In genomic region chr4:22616516-22616915, GRCh38 we compare ENCODE assay signal across 21 cellular contexts.
DNase-seq lines count a peak whose midpoint lies in the region; FAIRE-seq and TF ChIP-seq lines count a peak whose summit lies in the region.
"Had no signal": no experiment of that assay in that cellular context is flagged by ENCODE, and none has a peak within 500 bp of the region (broad histone marks: within the 10 kb centered on the region; RNA-seq: fewer than 3 reads in every experiment).

No MANE protein-coding gene starts in this region.

- H3K36me3 ChIP-seq in HAP-1 (replicated peaks) (no peaks in the 10 kb centered on the region), H1 (ENCODE audit: control insufficient read depth in 2 of 4, insufficient read depth in 4 of 4, low read length in 3 of 4) (no peaks in the 10 kb centered on the region), SJCRH30 (no peaks in the 10 kb centered on the region)
- H3K36me3 ChIP-seq: BE2C, BLaER1 had no signal

- POLR2A ChIA-PET in H1 (lab: Charles Lee; ENCODE audit: partially characterized antibody): interaction anchor here (1.0 kb wide), 1 partner anchor 9 kb away, joined by 3 read pairs; no protein-coding TSS in a partner anchor

- no peak overlapping the region for H4K8ac ChIP-seq in H1 (ENCODE audit: extremely low read depth, insufficient read depth, low read length)

- no peak overlapping the region for H2BK5ac ChIP-seq in H1 (ENCODE audit: low read depth, low read length)

- 0 out of 2 replicates have a peak overlapping the region, but pooled peaks have one; percentile 21 for H2BK20ac ChIP-seq in H1 (ENCODE audit: low read length)

- no peaks in the 10 kb centered on the region for H3K79me2 ChIP-seq in H1 (ENCODE audit: control insufficient read depth in 1 of 2, insufficient read depth in 2 of 2, low read length in 2 of 2)

- in situ Hi-C loops in HAP-1 (cut with MboI; ENCODE audit: low sequenced_read_pairs): loop anchor here (10.0 kb wide), 1 partner anchor 212 kb away; no protein-coding TSS in a partner anchor

- H2AFZ ChIP-seq in H1 (ENCODE audit: low read length): no peak overlapping the region

- no peak for TF ChIP-seq POLR2A in H1 (IDR thresholded peaks at IDR 0.05; ENCODE audit: control extremely low read depth in 1 of 2, low read depth in 2 of 2, low read length in 2 of 2)

- H4K20me1 ChIP-seq in H1 (replicated peaks in 1 of 2; ENCODE audit: control insufficient read depth in 1 of 2, insufficient read depth in 2 of 2, low read length in 2 of 2): no peaks in the 10 kb centered on the region
- H4K20me1 ChIP-seq: BLaER1 had no signal

- no peaks in the 10 kb centered on the region for H3K9me3 ChIP-seq in HAP-1
- no peaks in the 10 kb centered on the region for H3K9me3 ChIP-seq in H1 (ENCODE audit: insufficient read depth in 2 of 2, low read depth in 1 of 2, low read length in 1 of 2)
- no peaks in the 10 kb centered on the region for H3K9me3 ChIP-seq in SJCRH30 (replicated peaks)
- H3K9me3 ChIP-seq: BE2C, BLaER1, Caco-2 had no signal

- no peak overlapping the region for H2AK5ac ChIP-seq in H1 (ENCODE audit: low read depth, low read length)

- no peak for TF ChIP-seq RAD21 in H1 (IDR thresholded peaks at IDR 0.05 in 1 of 2, conservative IDR thresholded peaks at IDR 0.05 in 1 of 2; ENCODE audit: low read depth in 2 of 2, low read length in 2 of 2)

- no peak overlapping the region for H3K23ac ChIP-seq in H1 (ENCODE audit: insufficient read length)

- H2BK12ac ChIP-seq in H1 (ENCODE audit: low read depth, low read length): no peak overlapping the region; the same call in 1 of the 2 replicates

- no peak for TF ChIP-seq EP300 in H1 (IDR thresholded peaks at IDR 0.05; ENCODE audit: borderline replicate concordance in 1 of 2, low read depth in 2 of 2, low read length in 2 of 2)

- no peak overlapping the region for H4K91ac ChIP-seq in H1 (replicated peaks; ENCODE audit: insufficient read length, low read length)

- no peaks in the 10 kb centered on the region for H3K23me2 ChIP-seq in H1 (ENCODE audit: low read depth, low read length)

- H3K4me3 ChIP-seq in HAP-1: no peak overlapping the region
- H3K4me3 ChIP-seq in H1 (ENCODE audit: extremely low read depth in 1 of 4, insufficient read depth in 2 of 4, low read depth in 3 of 4, low read length in 4 of 4): no peak overlapping the region
- H3K4me3 ChIP-seq in dorsolateral prefrontal cortex: no peak overlapping the region
- no peak overlapping the region for H3K4me3 ChIP-seq in SJCRH30
- H3K4me3 ChIP-seq: BLaER1 had no signal

- H3K56ac ChIP-seq in H1 (replicated peaks; ENCODE audit: insufficient read length, low read depth, low read length): no peak overlapping the region

- H3K27ac ChIP-seq in H1 (ENCODE audit: low read depth, low read length) (no peak overlapping the region), dorsolateral prefrontal cortex (no peak overlapping the region), SJCRH30 (no peak overlapping the region)
- H3K27ac ChIP-seq: BLaER1, C4-2B had no signal

- no peaks in the 10 kb centered on the region for H3K79me1 ChIP-seq in H1 (ENCODE audit: low read depth, low read length)

- H2BK15ac ChIP-seq in H1 (ENCODE audit: low read length): no peak overlapping the region

- intact Hi-C loops in dorsolateral prefrontal cortex (cut with DNase I): no loop called here

- no peak overlapping the region for H3K4me2 ChIP-seq in H1 (ENCODE audit: insufficient read depth in 1 of 2, low read depth in 2 of 2, low read length in 2 of 2)
- H3K4me2 ChIP-seq: BLaER1 had no signal

- CTCF ChIA-PET in H1 (lab: Charles Lee; ENCODE audit: partially characterized antibody): interaction anchor here (0.7 to 1.6 kb wide), 2 partner anchors 9 to 206 kb away, joined by 3 read pairs; no protein-coding TSS in a partner anchor

- peaks cover 10% of the 10 kb centered on the region for H3K4me1 ChIP-seq in HAP-1
- H3K4me1 ChIP-seq in H1 (replicated peaks in 1 of 4; ENCODE audit: control insufficient read depth in 3 of 4, insufficient read depth in 4 of 4, low read length in 3 of 4): peaks cover 0 to 4% (median 0%) of the 10 kb centered on the region in 4 experiments; a peak in 2 of 7 replicates
- H3K4me1 ChIP-seq in SJCRH30: no peaks in the 10 kb centered on the region
- H3K4me1 ChIP-seq: BE2C, BLaER1, Caco-2 had no signal

- no peak overlapping the region for H4K5ac ChIP-seq in H1 (ENCODE audit: insufficient read length, low read depth, low read length)

- no peak overlapping the region for H2BK120ac ChIP-seq in H1 (replicated peaks; ENCODE audit: low read depth, low read length)

- H3K9ac ChIP-seq in H1 (replicated peaks in 1 of 4; ENCODE audit: extremely low read depth in 1 of 4, low read depth in 3 of 4, low read length in 3 of 4): no peak overlapping the region
- H3K9ac ChIP-seq: BLaER1 had no signal

- no peak overlapping the region for H3K4ac ChIP-seq in H1 (replicated peaks; ENCODE audit: insufficient read length, low read depth, low read length)

- H3K14ac ChIP-seq in H1 (ENCODE audit: insufficient read length): no peak overlapping the region

- no peak for TF ChIP-seq CTCF in H1 (IDR thresholded peaks at IDR 0.05; ENCODE audit: control extremely low read depth in 1 of 3, insufficient read depth in 1 of 3, low read depth in 1 of 3, low read length in 3 of 3)
- TF ChIP-seq CTCF in dorsolateral prefrontal cortex (IDR thresholded peaks at IDR 0.05 in 54 of 56, conservative IDR thresholded peaks at IDR 0.05 in 2 of 56; ENCODE audit: low read depth in 1 of 56, partially characterized antibody in 56 of 56): no peak

- no peaks in the 10 kb centered on the region for H3K27me3 ChIP-seq in HAP-1 (ENCODE audit: low read depth)
- H3K27me3 ChIP-seq in H1 (replicated peaks in 1 of 4; ENCODE audit: control insufficient read depth in 3 of 4, extremely low read depth in 1 of 4, insufficient read depth in 3 of 4, low read length in 3 of 4): no peaks in the 10 kb centered on the region
- peaks cover 0 to 4% (median 0%) of the 10 kb centered on the region in 45 donors for H3K27me3 ChIP-seq in dorsolateral prefrontal cortex
- H3K27me3 ChIP-seq in SJCRH30: no peaks in the 10 kb centered on the region
- H3K27me3 ChIP-seq: BE2C, BLaER1 had no signal

- DNase-seq in HAP-1 (ENCODE audit: low spot score in 2 of 2): peak; percentile 67 to 73
- DNase-seq in NCI-H82 treated with DMSO at 0.1 percent for 48 hours (lab: John Stamatoyannopoulos, UW; ENCODE audit: unreplicated experiment): peak; percentile 25
- no peak for DNase-seq in H1 (ENCODE audit: low read depth in 1 of 2, low spot score in 2 of 2)
- DNase-seq in NCI-H526 (lab: John Stamatoyannopoulos, UW): no peak
- DNase-seq in dorsolateral prefrontal cortex: no peak
- DNase-seq in SJCRH30: no peak
- DNase-seq: 8988T; ACHN; BE2C; Caco-2; Calu3; CD4-positive, alpha-beta T cell; CD8-positive, alpha-beta T cell; DMS79 treated with DMSO at 0.1 percent for 48 hours; GF-D8 had no signal

- H3K18ac ChIP-seq in H1 (ENCODE audit: extremely low read depth, low read length): no peak overlapping the region

- WGBS in H1 (ENCODE audit: extremely low coverage in 1 of 2, insufficient coverage in 1 of 2, insufficient read length in 1 of 2, insufficient replicate concordance in 2 of 2, low coverage in 1 of 2, low lambda C conversion rate in 2 of 2, missing lambda C conversion rate in 1 of 2), 2 experiments: 84% methylated on average over 3 of the region's 3 CpGs; no CpG with 5 or more reads in 1 of the 2 experiments

- FAIRE-seq in H1 (lab: Jason Lieb, UNC): no peak
- FAIRE-seq: A204.1, G401.6, GM12891, GM19239 had no signal

TF ChIP-seq in H1, 55 proteins besides CTCF, POLR2A, EP300 and RAD21:
- TF ChIP-seq ZNF274 (IDR thresholded peaks at IDR 0.05; ENCODE audit: borderline replicate concordance, extremely low read depth, low read length) (no peak), RFX5 (IDR thresholded peaks at IDR 0.05; ENCODE audit: borderline replicate concordance, low read depth, low read length) (no peak), PHF8 (conservative IDR thresholded peaks at IDR 0.05; ENCODE audit: low read depth, low read length) (no peak), NRF1 (IDR thresholded peaks at IDR 0.05; ENCODE audit: low read depth, low read length) (no peak), FOSL1 (IDR thresholded peaks at IDR 0.05; ENCODE audit: insufficient read depth, low read depth, low read length) (no peak)

Comparison
In these comparisons a context has a peak if more than half of its experiments do, and no peak if none do; other contexts are left out.
1. DNase-seq: peak in HAP-1 (2 of 2) and NCI-H82 treated with DMSO at 0.1 percent for 48 hours (single experiment); none in H1 (0 of 2), NCI-H526 (0 of 2), dorsolateral prefrontal cortex (0 of 10) and SJCRH30 (0 of 2).